In genomic region chr9:105541838-105542237, GRCh38 we compare ENCODE assay signal across 14 cellular contexts. TPM values are rescaled to one million over a fixed set of nuclear protein-coding genes. Genes with fewer than 3 reads are reported as not detected.
DNase-seq lines count a peak whose midpoint lies in the region; ATAC-seq and TF ChIP-seq lines count a peak whose summit lies in the region.
"Had no signal": no experiment of that assay in that cellular context is flagged by ENCODE, and none has a peak within 500 bp of the region (broad histone marks: within the 10 kb centered on the region; RNA-seq: fewer than 3 reads in every experiment).

No MANE protein-coding gene starts in this region.

- no peaks in the 10 kb centered on the region for H3K4me1 ChIP-seq in spleen
- H3K4me1 ChIP-seq: stomach had no signal

- intact Hi-C loops in spleen (cut with DNase I; ENCODE audit: low total_unique reads), result no loop called here

- TF ChIP-seq CTCF in GM10266 (IDR thresholded peaks at IDR 0.05; ENCODE audit: control insufficient read depth, insufficient read depth, low read depth, missing control alignments) (no peak), spleen (IDR thresholded peaks at IDR 0.05 in 8 of 11, conservative IDR thresholded peaks at IDR 0.05 in 3 of 11) (no peak)

- DNase-seq in GM10266 (ENCODE audit: extremely low spot score) (peak; percentile 23), cortex of kidney (lab: John Stamatoyannopoulos, UW) (no peak), GDM1 (lab: John Stamatoyannopoulos, UW) (no peak), spleen (no peak)
- DNase-seq in activated CD8-positive, alpha-beta memory T cell treated with anti-CD3 and anti-CD28 coated beads, Interleukin-2, amount 50 U/mL, for 4 hours, result no peak
- DNase-seq: activated effector memory CD4-positive, alpha-beta T cell treated with anti-CD3 and anti-CD28 coated beads, Interleukin-2, amount 50 U/mL, for 16 hours; cerebellar nuclear complex; NCI-H1048; OCI-M1; stomach had no signal

- H3K27ac ChIP-seq in spleen, result no peak overlapping the region
- H3K27ac ChIP-seq: HL-60, stomach had no signal

- 75 to 98% (median 93%) methylated on average over 3 of the region's 3 CpGs for WGBS in spleen, 5 donors

- TF ChIP-seq POLR2A in spleen (IDR thresholded peaks at IDR 0.05), result no peak

- ATAC-seq in GM18907 (IDR thresholded peaks at IDR 0.05; ENCODE audit: unreplicated experiment), result peak; percentile 96
- peak; percentile 90 for ATAC-seq in GM21825 (IDR thresholded peaks at IDR 0.05; ENCODE audit: unreplicated experiment)
- peak; percentile 94 for ATAC-seq in HG03342 (IDR thresholded peaks at IDR 0.05; ENCODE audit: unreplicated experiment)

- peaks cover 0 to 3% (median 0%) of the 10 kb centered on the region in 6 donors for H3K36me3 ChIP-seq in spleen

- H3K27me3 ChIP-seq in spleen (replicated peaks in 1 of 7), result no peaks in the 10 kb centered on the region
- H3K27me3 ChIP-seq: stomach had no signal

- no peaks in the 10 kb centered on the region for H3K9me3 ChIP-seq in spleen
- H3K9me3 ChIP-seq: stomach had no signal

- H3K4me3 ChIP-seq in spleen, result no peak overlapping the region
- H3K4me3 ChIP-seq: stomach had no signal

RNA-seq across cellular contexts. Expression of gene FKTN, which starts 16.1 kb away (rescaled TPM):
- total RNA-seq in spleen, result 10 to 100 TPM in 6 of 7 donors, 1 to 10 TPM in 1; 6.5 to 25.4 (median 19.4) TPM
- 1 to 10 TPM; 2.7 to 4.9 (median 3.6) TPM for polyA plus RNA-seq in spleen
